ENCODE assay signal across 10 cellular contexts in genomic region chr10:12351447-12351846, GRCh38. TPM values are rescaled to one million over a fixed set of nuclear protein-coding genes. Genes with fewer than 3 reads are reported as not detected.
DNase-seq lines count a peak whose midpoint lies in the region; ATAC-seq and TF ChIP-seq lines count a peak whose summit lies in the region.
"Had no signal": no experiment of that assay in that cellular context is flagged by ENCODE, and none has a peak within 500 bp of the region (broad histone marks: within the 10 kb centered on the region; RNA-seq: fewer than 3 reads in every experiment).

No MANE protein-coding gene starts in this region.

- H3K9me3 ChIP-seq in A673 (ENCODE audit: low read depth, low read length, poor library complexity, severe bottlenecking) (no peaks in the 10 kb centered on the region), mononuclear cell (ENCODE audit: low read depth, low read length) (no peaks in the 10 kb centered on the region)
- H3K9me3 ChIP-seq: body of pancreas had no signal

- no peak overlapping the region for H3K27ac Mint-ChIP-seq in activated CD8-positive, alpha-beta memory T cell treated with anti-CD3 and anti-CD28 coated beads, Interleukin-2, amount 10 ng/mL, durations not matched to agents 7 days and 5 days

- no peak for TF ChIP-seq POLR2A in GM18505 (IDR thresholded peaks at IDR 0.05; ENCODE audit: borderline replicate concordance, extremely low read depth, insufficient read depth, insufficient read length)

- CTCF ChIA-PET in A673 (lab: Charles Lee) = interaction anchor here (1.4 kb wide), 1 partner anchor 360 kb away, joined by 3 read pairs; no protein-coding TSS in a partner anchor
- CTCF ChIA-PET in activated CD8-positive, alpha-beta memory T cell treated with anti-CD3 and anti-CD28 coated beads, Interleukin-2, amount 10 ng/mL, durations not matched to agents 7 days and 5 days (lab: Charles Lee) = interaction anchor here (1.0 kb wide), 1 partner anchor 40 kb away, joined by 3 read pairs; no protein-coding TSS in a partner anchor

- peaks cover 1% of the 10 kb centered on the region for H3K36me3 Mint-ChIP-seq in activated CD8-positive, alpha-beta memory T cell treated with anti-CD3 and anti-CD28 coated beads, Interleukin-2, amount 10 ng/mL, durations not matched to agents 7 days and 5 days

- intact Hi-C loops in A673 (cut with micrococcal nuclease; ENCODE audit: unreplicated experiment) = loop anchor here (10.0 kb wide), 1 partner anchor 183 kb away; no protein-coding TSS in a partner anchor

- no peaks in the 10 kb centered on the region for H3K9me3 Mint-ChIP-seq in activated CD8-positive, alpha-beta memory T cell treated with anti-CD3 and anti-CD28 coated beads, Interleukin-2, amount 10 ng/mL, durations not matched to agents 7 days and 5 days (ENCODE audit: low read depth)

- H3K27ac ChIP-seq in A673 (ENCODE audit: low read depth, low read length, poor library complexity, severe bottlenecking) = no peak overlapping the region

- ATAC-seq in activated CD8-positive, alpha-beta memory T cell treated with anti-CD3 and anti-CD28 coated beads, Interleukin-2, amount 10 ng/mL, durations not matched to agents 7 days and 5 days = no peak
- ATAC-seq in HG03135 (IDR thresholded peaks at IDR 0.05; ENCODE audit: unreplicated experiment) (no peak), HG02763 (IDR thresholded peaks at IDR 0.05; ENCODE audit: unreplicated experiment) (no peak), GM18505 (IDR thresholded peaks at IDR 0.05; ENCODE audit: unreplicated experiment) (no peak)
- ATAC-seq: body of pancreas had no signal

- TF ChIP-seq CTCF in A673 (conservative IDR thresholded peaks at IDR 0.05; ENCODE audit: low read depth, low read length) (no peak), GM06990 (IDR thresholded peaks at IDR 0.05; ENCODE audit: insufficient read depth, low read length, poor library complexity, severe bottlenecking) (no peak)

- H3K27me3 ChIP-seq in A673 (replicated peaks; ENCODE audit: insufficient read depth, low read depth, low read length, poor library complexity) = no peaks in the 10 kb centered on the region
- no peaks in the 10 kb centered on the region for H3K27me3 ChIP-seq in GM06990 (replicated peaks; ENCODE audit: control insufficient read depth, insufficient read depth, low read length)
- H3K27me3 ChIP-seq in mononuclear cell (ENCODE audit: insufficient read depth, low read length) = peaks cover 6% of the 10 kb centered on the region
- H3K27me3 ChIP-seq: body of pancreas had no signal

- no peaks in the 10 kb centered on the region for H3K36me3 ChIP-seq in A673 (ENCODE audit: insufficient read depth, low read length, poor library complexity, severe bottlenecking)
- no peaks in the 10 kb centered on the region for H3K36me3 ChIP-seq in GM06990 (ENCODE audit: control insufficient read depth, insufficient read depth, low read length)

- POLR2A ChIA-PET in A673 (lab: Charles Lee; ENCODE audit: low non-redundant PET) = no interaction called here

- DNase-seq in A673 (ENCODE audit: low spot score) = no peak
- no peak for DNase-seq in GM06990 (ENCODE audit: extremely low read depth, insufficient read length)
- DNase-seq in activated CD8-positive, alpha-beta memory T cell treated with anti-CD3 and anti-CD28 coated beads, Interleukin-2, amount 10 ng/mL, durations not matched to agents 7 days and 5 days = peak; percentile 44
- DNase-seq in SK-N-DZ (ENCODE audit: low spot score) = no peak
- DNase-seq: NCI-H1694 treated with DMSO at 0.1 percent for 48 hours had no signal

- peaks cover 28% of the 10 kb centered on the region for H3K4me1 Mint-ChIP-seq in activated CD8-positive, alpha-beta memory T cell treated with anti-CD3 and anti-CD28 coated beads, Interleukin-2, amount 10 ng/mL, durations not matched to agents 7 days and 5 days

- H3K4me3 ChIP-seq in A673 (ENCODE audit: low read depth, low read length, poor library complexity, severe bottlenecking) (peak overlapping the region; percentile 98), GM06990 (replicated peaks; ENCODE audit: low read depth, low read length) (peak overlapping the region; percentile 94), mononuclear cell (ENCODE audit: low read length) (peak overlapping the region; percentile 46)

- no peak overlapping the region for H3K4me3 Mint-ChIP-seq in activated CD8-positive, alpha-beta memory T cell treated with anti-CD3 and anti-CD28 coated beads, Interleukin-2, amount 10 ng/mL, durations not matched to agents 7 days and 5 days

- BruUV-seq in A673 (replicated peaks; lab: Mats Ljungman, UMichigan) = no TSS peak

- H3K4me1 ChIP-seq in A673 (ENCODE audit: insufficient read depth, low read length, poor library complexity, severe bottlenecking) = peaks cover 19% of the 10 kb centered on the region
- peaks cover 33% of the 10 kb centered on the region for H3K4me1 ChIP-seq in mononuclear cell (ENCODE audit: insufficient read depth, low read length)

- peaks cover 60% of the 10 kb centered on the region for H3K27me3 Mint-ChIP-seq in activated CD8-positive, alpha-beta memory T cell treated with anti-CD3 and anti-CD28 coated beads, Interleukin-2, amount 10 ng/mL, durations not matched to agents 7 days and 5 days

RNA-seq across cellular contexts. Expression of gene CAMK1D, which starts 2.1 kb away (rescaled TPM):
- total RNA-seq in A673 (2021) (23.7 and 27.0 TPM in 2 replicates), mononuclear cell (11.0 TPM)
- total RNA-seq in activated CD8-positive, alpha-beta memory T cell treated with anti-CD3 and anti-CD28 coated beads, Interleukin-2, amount 10 ng/mL, durations not matched to agents 7 days and 5 days = 1 to 10 TPM; 2.4 to 2.8 TPM
- polyA plus RNA-seq in SK-N-DZ (2014; cell fraction: cytosol; rRNA removed) = 7.6 and 9.3 TPM in 2 replicates
- polyA plus RNA-seq in SK-N-DZ (2014; cell fraction: nucleus; rRNA removed) = 3.6 and 5.2 TPM in 2 replicates

Comparison
In these comparisons a context has a peak if more than half of its experiments do, and no peak if none do; other contexts are left out.
1. H3K4me3 ChIP-seq: peak in every context shown above with its lines; median percentile 98 in A673; 94 in GM06990; 46 in mononuclear cell.